In the genomic region with DNA sequence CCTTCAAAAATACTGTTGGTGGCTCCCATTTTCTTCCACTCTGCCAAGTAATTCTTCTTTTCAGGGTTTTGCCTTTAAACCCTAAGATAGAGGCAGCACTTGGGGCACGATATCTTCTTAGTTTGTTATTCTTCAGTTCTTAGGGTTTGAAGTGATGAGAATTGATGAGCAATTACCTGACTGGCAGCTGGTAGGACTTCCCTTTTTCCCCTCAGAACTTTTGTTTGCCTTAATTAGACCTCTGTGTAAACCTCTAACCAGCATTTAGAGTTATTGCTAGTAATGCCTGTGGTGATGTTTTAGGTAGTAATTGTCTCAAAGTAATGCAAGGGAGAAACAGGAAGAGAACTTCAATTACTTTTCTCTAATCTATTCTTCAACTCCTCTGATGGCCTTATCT, we compare ENCODE assay signal across 8 cellular contexts.
"Had no signal": no experiment of that assay in that cellular context is flagged by ENCODE, and none has a peak within 500 bp of the region (broad histone marks: within the 10 kb centered on the region; RNA-seq: fewer than 3 reads in every experiment).

No MANE protein-coding gene starts in this region.

- ATAC-seq: GM23338 had no signal

- H3K4me2 ChIP-seq: GM23338 had no signal

- H2AFZ ChIP-seq: GM23338 had no signal

- DNase-seq: H9, HCEC 1CT, IMR-90, KBM-7 had no signal

- FAIRE-seq: H1, H54, HTR-8/SVneo had no signal

- H3K4me3 ChIP-seq: GM23338 had no signal
